In the genomic region with DNA sequence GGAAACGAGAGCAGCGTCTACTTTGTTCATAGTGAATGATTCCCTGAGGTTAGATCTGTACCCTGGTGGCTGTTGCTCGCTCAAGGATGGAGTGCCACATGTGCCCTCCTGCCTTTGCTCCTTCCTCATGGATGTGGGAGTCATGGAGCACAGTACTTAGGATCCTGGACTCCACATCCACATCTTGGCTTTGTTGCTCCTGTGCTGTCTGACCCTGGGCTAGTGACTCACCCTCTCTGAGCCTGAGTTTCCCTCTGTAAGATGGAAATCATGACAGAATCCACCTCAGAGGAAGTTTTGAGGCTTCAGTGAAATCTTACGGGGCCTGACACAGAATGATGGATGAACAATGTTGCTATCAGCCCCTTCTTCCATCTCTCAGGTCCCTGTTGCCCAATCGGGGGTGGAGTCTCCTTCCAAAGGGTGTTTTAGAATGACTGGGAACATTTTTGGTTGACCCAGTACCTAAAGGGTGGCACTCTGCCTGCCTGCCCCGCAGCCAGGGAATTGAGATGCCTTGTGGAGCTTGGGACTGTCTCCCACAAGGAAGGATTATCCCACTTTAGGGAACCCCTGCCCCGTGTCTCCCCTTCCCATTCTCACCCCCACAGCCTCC, we compare ENCODE assay signal across 27 cellular contexts. TPM values are rescaled to one million over a fixed set of nuclear protein-coding genes. Genes with fewer than 3 reads are reported as not detected.
DNase-seq lines count a peak whose midpoint lies in the region; ATAC-seq and TF ChIP-seq lines count a peak whose summit lies in the region.
"Had no signal": no experiment of that assay in that cellular context is flagged by ENCODE, and none has a peak within 500 bp of the region (broad histone marks: within the 10 kb centered on the region; RNA-seq: fewer than 3 reads in every experiment).

No MANE protein-coding gene starts in this region.

- H2BK120ac ChIP-seq in mesenchymal stem cell (ENCODE audit: low read depth, low read length): no peak overlapping the region

- H2AFZ ChIP-seq in mesenchymal stem cell (ENCODE audit: low read depth, low read length): no peak overlapping the region

- peak overlapping the region; percentile 84 for H3K27ac Mint-ChIP-seq in activated CD8-positive, alpha-beta T cell treated with anti-CD3 and anti-CD28 coated beads for 36 hours
- no peak overlapping the region for H3K27ac Mint-ChIP-seq in activated CD8-positive, alpha-beta T cell treated with anti-CD3 and anti-CD28 coated beads, Interleukin-2, amount 10 ng/mL, durations not matched to agents 7 days and 5 days
- H3K27ac Mint-ChIP-seq in activated naive CD8-positive, alpha-beta T cell treated with anti-CD3 and anti-CD28 coated beads for 36 hours: peak overlapping the region; percentile 72
- H3K27ac Mint-ChIP-seq: activated naive CD8-positive, alpha-beta T cell treated with anti-CD3 and anti-CD28 coated beads, Interleukin-2, amount 10 ng/mL, durations not matched to agents 7 days and 5 days had no signal

- H2AK5ac ChIP-seq in mesenchymal stem cell (ENCODE audit: low read length, severe bottlenecking): no peak overlapping the region

- no peak overlapping the region for H4K8ac ChIP-seq in mesenchymal stem cell (ENCODE audit: low read length)

- H3K9me3 ChIP-seq in HEK293 (ENCODE audit: control insufficient read depth, insufficient read depth, low read depth, low read length) (no peaks in the 10 kb centered on the region), mesenchymal stem cell (ENCODE audit: control insufficient read depth, low read length) (no peaks in the 10 kb centered on the region)
- H3K9me3 ChIP-seq: heart left ventricle, neutrophil, psoas muscle, SJCRH30, suprapubic skin had no signal

- peak overlapping the region; percentile 17 for H3K9ac ChIP-seq in mesenchymal stem cell (ENCODE audit: low read length)

- POLR2A ChIA-PET in activated CD8-positive, alpha-beta T cell treated with anti-CD3 and anti-CD28 coated beads for 36 hours (lab: Charles Lee): interaction anchor here (0.9 to 1.8 kb wide), 3 partner anchors 8 to 36 kb away, joined by 3 to 6 read pairs (median 3); no protein-coding TSS in a partner anchor
- POLR2A ChIA-PET in activated CD8-positive, alpha-beta T cell treated with anti-CD3 and anti-CD28 coated beads, Interleukin-2, amount 10 ng/mL, durations not matched to agents 7 days and 5 days (lab: Charles Lee): interaction anchor here (1.4 kb wide), 1 partner anchor 35 kb away, joined by 5 read pairs; a partner anchor contains a TSS
- POLR2A ChIA-PET in HEK293 (lab: Yijun Ruan, JAX): interaction anchor here (1.3 to 2.3 kb wide), 3 partner anchors 10 to 35 kb away, joined by 4 to 8 read pairs (median 6); a partner anchor contains a TSS

- in situ Hi-C loops in G401 (cut with HindIII; ENCODE audit: low sequenced_read_pairs): no loop called here

- H3K4me3 Mint-ChIP-seq in activated CD8-positive, alpha-beta T cell treated with anti-CD3 and anti-CD28 coated beads for 36 hours: no peak overlapping the region
- H3K4me3 Mint-ChIP-seq in activated CD8-positive, alpha-beta T cell treated with anti-CD3 and anti-CD28 coated beads, Interleukin-2, amount 10 ng/mL, durations not matched to agents 7 days and 5 days: no peak overlapping the region
- H3K4me3 Mint-ChIP-seq in activated naive CD8-positive, alpha-beta T cell treated with anti-CD3 and anti-CD28 coated beads for 36 hours: no peak overlapping the region
- H3K4me3 Mint-ChIP-seq: activated naive CD8-positive, alpha-beta T cell treated with anti-CD3 and anti-CD28 coated beads, Interleukin-2, amount 10 ng/mL, durations not matched to agents 7 days and 5 days had no signal

- no peak overlapping the region for H3K4me2 ChIP-seq in mesenchymal stem cell (ENCODE audit: low read length, poor library complexity, severe bottlenecking)

- no peak overlapping the region for H3K23ac ChIP-seq in mesenchymal stem cell (ENCODE audit: low read length in 2 of 2)

- H3K14ac ChIP-seq in mesenchymal stem cell (ENCODE audit: low read length in 2 of 2): no peak overlapping the region

- H3K4me1 Mint-ChIP-seq in activated CD8-positive, alpha-beta T cell treated with anti-CD3 and anti-CD28 coated beads for 36 hours (ENCODE audit: low read depth): peaks cover 32% of the 10 kb centered on the region
- peaks cover 16% of the 10 kb centered on the region for H3K4me1 Mint-ChIP-seq in activated CD8-positive, alpha-beta T cell treated with anti-CD3 and anti-CD28 coated beads, Interleukin-2, amount 10 ng/mL, durations not matched to agents 7 days and 5 days (ENCODE audit: low read depth)
- peaks cover 20% of the 10 kb centered on the region for H3K4me1 Mint-ChIP-seq in activated naive CD8-positive, alpha-beta T cell treated with anti-CD3 and anti-CD28 coated beads for 36 hours

- no peak overlapping the region for H2BK12ac ChIP-seq in mesenchymal stem cell (ENCODE audit: low read length in 2 of 2)

- H3K27ac ChIP-seq in HEK293 (ENCODE audit: extremely low read depth, low read depth, low read length) (peak overlapping the region; percentile 19; the same call in 1 of the 2 replicates), mesenchymal stem cell (ENCODE audit: low read length, poor library complexity, severe bottlenecking) (no peak overlapping the region)
- H3K27ac ChIP-seq: heart left ventricle, neutrophil, psoas muscle, SJCRH30, suprapubic skin had no signal

- H3K36me3 ChIP-seq in HEK293 (ENCODE audit: control insufficient read depth in 2 of 2, insufficient read depth in 1 of 2, low read length in 2 of 2): peaks cover 97 to 100% of the 10 kb centered on the region in 2 experiments
- peaks cover 94 to 100% of the 10 kb centered on the region in 2 experiments for H3K36me3 ChIP-seq in mesenchymal stem cell (ENCODE audit: control insufficient read depth in 1 of 2, insufficient read depth in 2 of 2, low read depth in 1 of 2, low read length in 2 of 2)

- H3K79me1 ChIP-seq in mesenchymal stem cell (replicated peaks; ENCODE audit: low read length, poor library complexity, severe bottlenecking): peaks cover 53% of the 10 kb centered on the region

- 93% methylated on average over 7 of the region's 7 CpGs for WGBS in mesenchymal stem cell

- H3K4me3 ChIP-seq in HEK293 (ENCODE audit: low read depth, low read length) (no peak overlapping the region), mesenchymal stem cell (ENCODE audit: insufficient read depth in 1 of 2, low read depth in 1 of 2, low read length in 2 of 2) (no peak overlapping the region)
- H3K4me3 ChIP-seq: heart left ventricle, psoas muscle, SJCRH30, suprapubic skin had no signal

- no peak for TF ChIP-seq CTCF in activated CD8-positive, alpha-beta T cell treated with anti-CD3 and anti-CD28 coated beads for 36 hours (IDR thresholded peaks at IDR 0.05)
- TF ChIP-seq CTCF in HEK293 (tag by site-specific recombination; IDR thresholded peaks at IDR 0.05): no peak

- no peak overlapping the region for H2BK5ac ChIP-seq in mesenchymal stem cell (ENCODE audit: low read depth, low read length, poor library complexity, severe bottlenecking)

- no peak overlapping the region for H4K91ac ChIP-seq in mesenchymal stem cell (ENCODE audit: low read length)

- ATAC-seq in activated CD8-positive, alpha-beta T cell treated with anti-CD3 and anti-CD28 coated beads for 36 hours: peak; percentile 31
- ATAC-seq in activated CD8-positive, alpha-beta T cell treated with anti-CD3 and anti-CD28 coated beads, Interleukin-2, amount 10 ng/mL, durations not matched to agents 7 days and 5 days: no peak
- no peak for ATAC-seq in GM21526 (IDR thresholded peaks at IDR 0.05; ENCODE audit: low FRiP score, unreplicated experiment)
- ATAC-seq: heart left ventricle, left cardiac atrium, psoas muscle had no signal

- no peaks in the 10 kb centered on the region for H3K27me3 Mint-ChIP-seq in activated CD8-positive, alpha-beta T cell treated with anti-CD3 and anti-CD28 coated beads for 36 hours
- H3K27me3 Mint-ChIP-seq in activated CD8-positive, alpha-beta T cell treated with anti-CD3 and anti-CD28 coated beads, Interleukin-2, amount 10 ng/mL, durations not matched to agents 7 days and 5 days (ENCODE audit: low read depth): no peaks in the 10 kb centered on the region
- H3K27me3 Mint-ChIP-seq in activated naive CD8-positive, alpha-beta T cell treated with anti-CD3 and anti-CD28 coated beads for 36 hours: no peaks in the 10 kb centered on the region
- H3K27me3 Mint-ChIP-seq: activated naive CD8-positive, alpha-beta T cell treated with anti-CD3 and anti-CD28 coated beads, Interleukin-2, amount 10 ng/mL, durations not matched to agents 7 days and 5 days had no signal

- H3K18ac ChIP-seq in mesenchymal stem cell (ENCODE audit: low read depth in 1 of 2, low read length in 2 of 2): no peak overlapping the region

- CTCF ChIA-PET in activated CD8-positive, alpha-beta T cell treated with anti-CD3 and anti-CD28 coated beads for 36 hours (lab: Charles Lee): no interaction called here
- CTCF ChIA-PET in activated CD8-positive, alpha-beta T cell treated with anti-CD3 and anti-CD28 coated beads, Interleukin-2, amount 10 ng/mL, durations not matched to agents 7 days and 5 days (lab: Charles Lee): no interaction called here
- CTCF ChIA-PET in HEK293 (lab: Yijun Ruan, JAX): interaction anchor here (0.6 to 4.4 kb wide), 5 partner anchors 14 to 75 kb away, joined by 3 to 24 read pairs (median 3); a partner anchor contains a TSS

- no peaks in the 10 kb centered on the region for H3K9me3 Mint-ChIP-seq in activated CD8-positive, alpha-beta T cell treated with anti-CD3 and anti-CD28 coated beads for 36 hours
- H3K9me3 Mint-ChIP-seq in activated CD8-positive, alpha-beta T cell treated with anti-CD3 and anti-CD28 coated beads, Interleukin-2, amount 10 ng/mL, durations not matched to agents 7 days and 5 days (ENCODE audit: insufficient read depth): no peaks in the 10 kb centered on the region
- no peaks in the 10 kb centered on the region for H3K9me3 Mint-ChIP-seq in activated naive CD8-positive, alpha-beta T cell treated with anti-CD3 and anti-CD28 coated beads for 36 hours
- H3K9me3 Mint-ChIP-seq: activated naive CD8-positive, alpha-beta T cell treated with anti-CD3 and anti-CD28 coated beads, Interleukin-2, amount 10 ng/mL, durations not matched to agents 7 days and 5 days had no signal

- no peaks in the 10 kb centered on the region for H3K27me3 ChIP-seq in mesenchymal stem cell (ENCODE audit: control insufficient read depth in 1 of 2, insufficient read depth in 1 of 2, low read length in 2 of 2)
- H3K27me3 ChIP-seq: heart left ventricle, neutrophil, SJCRH30, suprapubic skin had no signal

- H3K4me1 ChIP-seq in HEK293 (ENCODE audit: control insufficient read depth, insufficient read depth, low read length) (no peaks in the 10 kb centered on the region), mesenchymal stem cell (ENCODE audit: control insufficient read depth, insufficient read depth, low read depth, low read length) (no peaks in the 10 kb centered on the region)
- H3K4me1 ChIP-seq: psoas muscle, SJCRH30, suprapubic skin had no signal

- H2BK15ac ChIP-seq in mesenchymal stem cell (ENCODE audit: low read depth, poor library complexity, severe bottlenecking): no peak overlapping the region

- H3K36me3 Mint-ChIP-seq in activated CD8-positive, alpha-beta T cell treated with anti-CD3 and anti-CD28 coated beads for 36 hours (ENCODE audit: low read depth): peaks cover 61% of the 10 kb centered on the region
- peaks cover 80% of the 10 kb centered on the region for H3K36me3 Mint-ChIP-seq in activated CD8-positive, alpha-beta T cell treated with anti-CD3 and anti-CD28 coated beads, Interleukin-2, amount 10 ng/mL, durations not matched to agents 7 days and 5 days (ENCODE audit: low read depth)
- peaks cover 33% of the 10 kb centered on the region for H3K36me3 Mint-ChIP-seq in activated naive CD8-positive, alpha-beta T cell treated with anti-CD3 and anti-CD28 coated beads for 36 hours

- H3K4ac ChIP-seq in mesenchymal stem cell (ENCODE audit: low read depth in 1 of 2, low read length in 2 of 2): no peak overlapping the region

- intact Hi-C loops in activated CD8-positive, alpha-beta T cell treated with anti-CD3 and anti-CD28 coated beads for 36 hours (cut with micrococcal nuclease): loop anchor here (10.0 kb wide), 1 partner anchor 64 kb away; a partner anchor contains a TSS

- no peak for DNase-seq in activated CD8-positive, alpha-beta T cell treated with anti-CD3 and anti-CD28 coated beads for 36 hours
- DNase-seq in activated CD8-positive, alpha-beta T cell treated with anti-CD3 and anti-CD28 coated beads, Interleukin-2, amount 10 ng/mL, durations not matched to agents 7 days and 5 days: no peak
- DNase-seq in activated naive CD8-positive, alpha-beta T cell treated with anti-CD3 and anti-CD28 coated beads for 36 hours: no peak
- DNase-seq in mesenchymal stem cell (no peak), G401 (ENCODE audit: low spot score) (no peak), hypothalamus (lab: John Stamatoyannopoulos, UW) (no peak)
- DNase-seq: activated CD4-positive, CD25-positive, alpha-beta regulatory T cell treated with anti-CD3 and anti-CD28 coated beads, Interleukin-2, amount 50 U/mL, for 72 hours; activated CD8-positive, alpha-beta memory T cell treated with anti-CD3 and anti-CD28 coated beads, Interleukin-2, amount 50 U/mL, for 4 hours; activated naive CD8-positive, alpha-beta T cell treated with anti-CD3 and anti-CD28 coated beads, Interleukin-2, amount 10 ng/mL, durations not matched to agents 7 days and 5 days; COR-L47; DMS79 treated with DMSO at 0.1 percent for 48 hours; heart left ventricle; left cardiac atrium; NCI-H1048; NCI-H187 treated with DMSO at 0.1 percent for 48 hours; NCI-H526 treated with DMSO at 0.1 percent for 48 hours; SJCRH30; stimulated activated CD8-positive, alpha-beta memory T cell treated with anti-CD3 and anti-CD28 coated beads, Interleukin-4, amount 100 ng/mL, for 48 hours had no signal

RNA-seq across cellular contexts. Expression of a gene that starts 9.8 kb away (rescaled TPM):
- 100 to 1,000 TPM; 108 to 114 TPM for total RNA-seq in activated CD8-positive, alpha-beta T cell treated with anti-CD3 and anti-CD28 coated beads for 36 hours
- total RNA-seq in activated CD8-positive, alpha-beta T cell treated with anti-CD3 and anti-CD28 coated beads, Interleukin-2, amount 10 ng/mL, durations not matched to agents 7 days and 5 days: 10 to 100 TPM; 56.1 to 65.9 TPM
- total RNA-seq in activated naive CD8-positive, alpha-beta T cell treated with anti-CD3 and anti-CD28 coated beads for 36 hours: 100 to 1,000 TPM; 133 to 137 TPM
- polyA plus RNA-seq in mesenchymal stem cell (2013, experiment 1 of 2): 57.0 TPM
- polyA plus RNA-seq in mesenchymal stem cell (2013, experiment 2 of 2): 58.8 TPM
- 159 and 162 TPM in 2 replicates for total RNA-seq in G401 (2014; rRNA removed; shearing (Covaris generic))

RNA-seq across cellular contexts. Expression of a gene that starts 25.4 kb away (rescaled TPM):
- 100 to 1,000 TPM; 127 to 141 TPM for total RNA-seq in activated CD8-positive, alpha-beta T cell treated with anti-CD3 and anti-CD28 coated beads for 36 hours
- total RNA-seq in activated CD8-positive, alpha-beta T cell treated with anti-CD3 and anti-CD28 coated beads, Interleukin-2, amount 10 ng/mL, durations not matched to agents 7 days and 5 days: 100 to 1,000 TPM; 144 to 147 TPM
- total RNA-seq in activated naive CD8-positive, alpha-beta T cell treated with anti-CD3 and anti-CD28 coated beads for 36 hours: 100 to 1,000 TPM; 179 to 182 TPM
- polyA plus RNA-seq in mesenchymal stem cell (2013, experiment 1 of 2): 87.1 TPM
- polyA plus RNA-seq in mesenchymal stem cell (2013, experiment 2 of 2): 84.1 TPM
- total RNA-seq in G401 (2014; rRNA removed; shearing (Covaris generic)): 84.8 and 92.4 TPM in 2 replicates

RNA-seq across cellular contexts. Expression of a gene that starts 27.9 kb away (rescaled TPM):
- total RNA-seq in activated CD8-positive, alpha-beta T cell treated with anti-CD3 and anti-CD28 coated beads for 36 hours: 1 to 10 TPM; 1.3 to 1.6 TPM
- under 1 TPM; 0.26 to 0.29 TPM for total RNA-seq in activated CD8-positive, alpha-beta T cell treated with anti-CD3 and anti-CD28 coated beads, Interleukin-2, amount 10 ng/mL, durations not matched to agents 7 days and 5 days
- total RNA-seq in activated naive CD8-positive, alpha-beta T cell treated with anti-CD3 and anti-CD28 coated beads for 36 hours: 1 to 10 TPM; 1.1 to 1.4 TPM
- polyA plus RNA-seq in mesenchymal stem cell (2013, experiment 1 of 2): 0.65 TPM
- 0.78 TPM for polyA plus RNA-seq in mesenchymal stem cell (2013, experiment 2 of 2)
- total RNA-seq in G401 (2014; rRNA removed; shearing (Covaris generic)): 12.4 and 15.6 TPM in 2 replicates
- total RNA-seq: heart left ventricle, left cardiac atrium, suprapubic skin, ureter had no signal
- polyA plus RNA-seq: heart left ventricle had no signal

RNA-seq across cellular contexts. Expression of a gene that starts 35.1 kb away (rescaled TPM):
- total RNA-seq in activated CD8-positive, alpha-beta T cell treated with anti-CD3 and anti-CD28 coated beads for 36 hours: 1,000 to 10,000 TPM; 3,249 to 3,324 TPM
- 1,000 to 10,000 TPM; 2,100 to 2,157 TPM for total RNA-seq in activated CD8-positive, alpha-beta T cell treated with anti-CD3 and anti-CD28 coated beads, Interleukin-2, amount 10 ng/mL, durations not matched to agents 7 days and 5 days
- total RNA-seq in activated naive CD8-positive, alpha-beta T cell treated with anti-CD3 and anti-CD28 coated beads for 36 hours: 1,000 to 10,000 TPM; 3,164 to 3,181 TPM
- 3,108 TPM for polyA plus RNA-seq in mesenchymal stem cell (2013, experiment 1 of 2)
- polyA plus RNA-seq in mesenchymal stem cell (2013, experiment 2 of 2): 3,178 TPM
- total RNA-seq in G401 (2014; rRNA removed; shearing (Covaris generic)): 167 and 180 TPM in 2 replicates

RNA-seq across cellular contexts. Expression of a gene that starts 44.1 kb away (rescaled TPM):
- not detected for total RNA-seq in activated CD8-positive, alpha-beta T cell treated with anti-CD3 and anti-CD28 coated beads for 36 hours
- not detected for total RNA-seq in activated CD8-positive, alpha-beta T cell treated with anti-CD3 and anti-CD28 coated beads, Interleukin-2, amount 10 ng/mL, durations not matched to agents 7 days and 5 days
- total RNA-seq in activated naive CD8-positive, alpha-beta T cell treated with anti-CD3 and anti-CD28 coated beads for 36 hours: not detected
- not detected for polyA plus RNA-seq in mesenchymal stem cell (2013, experiment 1 of 2)
- polyA plus RNA-seq in mesenchymal stem cell (2013, experiment 2 of 2): not detected
- total RNA-seq in G401 (2014; rRNA removed; shearing (Covaris generic)): 4.1 and 27.2 TPM in 2 replicates
- total RNA-seq: A673; activated naive CD8-positive, alpha-beta T cell treated with anti-CD3 and anti-CD28 coated beads, Interleukin-2, amount 10 ng/mL, durations not matched to agents 7 days and 5 days; fibroblast of villous mesenchyme; heart left ventricle; left cardiac atrium; psoas muscle; suprapubic skin; ureter had no signal
- polyA plus RNA-seq: BJ, heart left ventricle, psoas muscle had no signal
